1 cellular context compared by ENCODE assay signal in the genomic region with DNA sequence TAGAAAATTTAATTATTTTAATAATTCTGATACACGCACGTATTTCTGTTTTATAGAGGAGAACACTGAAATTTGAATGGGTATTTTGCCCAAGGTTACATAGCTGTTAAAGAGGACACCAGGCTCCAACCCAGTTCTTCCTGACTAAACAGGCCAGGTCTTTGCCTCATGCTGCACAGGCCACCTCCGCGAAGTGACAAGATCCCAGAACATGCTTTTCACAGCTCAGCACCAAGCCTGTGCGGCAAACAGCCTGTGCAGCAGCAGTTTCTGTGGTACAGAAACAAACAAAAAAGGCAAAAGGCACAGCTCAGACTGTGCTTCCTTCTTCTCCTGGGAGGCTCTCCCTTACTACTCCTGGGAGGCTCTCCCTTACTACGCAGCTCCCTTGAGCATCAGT.
TF ChIP-seq lines count a peak whose summit lies in the region.

No MANE protein-coding gene starts in this region.

TF ChIP-seq in WTC11, 78 proteins besides CTCF, POLR2A, EP300 and RAD21 (continued from another document):
- TF ChIP-seq, protein P1, sequence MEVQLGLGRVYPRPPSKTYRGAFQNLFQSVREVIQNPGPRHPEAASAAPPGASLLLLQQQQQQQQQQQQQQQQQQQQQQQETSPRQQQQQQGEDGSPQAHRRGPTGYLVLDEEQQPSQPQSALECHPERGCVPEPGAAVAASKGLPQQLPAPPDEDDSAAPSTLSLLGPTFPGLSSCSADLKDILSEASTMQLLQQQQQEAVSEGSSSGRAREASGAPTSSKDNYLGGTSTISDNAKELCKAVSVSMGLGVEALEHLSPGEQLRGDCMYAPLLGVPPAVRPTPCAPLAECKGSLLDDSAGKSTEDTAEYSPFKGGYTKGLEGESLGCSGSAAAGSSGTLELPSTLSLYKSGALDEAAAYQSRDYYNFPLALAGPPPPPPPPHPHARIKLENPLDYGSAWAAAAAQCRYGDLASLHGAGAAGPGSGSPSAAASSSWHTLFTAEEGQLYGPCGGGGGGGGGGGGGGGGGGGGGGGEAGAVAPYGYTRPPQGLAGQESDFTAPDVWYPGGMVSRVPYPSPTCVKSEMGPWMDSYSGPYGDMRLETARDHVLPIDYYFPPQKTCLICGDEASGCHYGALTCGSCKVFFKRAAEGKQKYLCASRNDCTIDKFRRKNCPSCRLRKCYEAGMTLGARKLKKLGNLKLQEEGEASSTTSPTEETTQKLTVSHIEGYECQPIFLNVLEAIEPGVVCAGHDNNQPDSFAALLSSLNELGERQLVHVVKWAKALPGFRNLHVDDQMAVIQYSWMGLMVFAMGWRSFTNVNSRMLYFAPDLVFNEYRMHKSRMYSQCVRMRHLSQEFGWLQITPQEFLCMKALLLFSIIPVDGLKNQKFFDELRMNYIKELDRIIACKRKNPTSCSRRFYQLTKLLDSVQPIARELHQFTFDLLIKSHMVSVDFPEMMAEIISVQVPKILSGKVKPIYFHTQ (CRISPR knock-in tag; IDR thresholded peaks at IDR 0.05): no peak
- no peak for TF ChIP-seq OVOL2 (CRISPR knock-in tag; IDR thresholded peaks at IDR 0.05; ENCODE audit: borderline replicate concordance)
- TF ChIP-seq, protein P2, sequence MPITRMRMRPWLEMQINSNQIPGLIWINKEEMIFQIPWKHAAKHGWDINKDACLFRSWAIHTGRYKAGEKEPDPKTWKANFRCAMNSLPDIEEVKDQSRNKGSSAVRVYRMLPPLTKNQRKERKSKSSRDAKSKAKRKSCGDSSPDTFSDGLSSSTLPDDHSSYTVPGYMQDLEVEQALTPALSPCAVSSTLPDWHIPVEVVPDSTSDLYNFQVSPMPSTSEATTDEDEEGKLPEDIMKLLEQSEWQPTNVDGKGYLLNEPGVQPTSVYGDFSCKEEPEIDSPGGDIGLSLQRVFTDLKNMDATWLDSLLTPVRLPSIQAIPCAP (CRISPR knock-in tag; IDR thresholded peaks at IDR 0.05): no peak
- TF ChIP-seq TEAD4 (CRISPR knock-in tag; IDR thresholded peaks at IDR 0.05): no peak
- no peak for TF ChIP-seq NR1H2 (CRISPR knock-in tag; IDR thresholded peaks at IDR 0.05)
- TF ChIP-seq CREM (CRISPR knock-in tag; IDR thresholded peaks at IDR 0.05): no peak
- TF ChIP-seq ATF1 (CRISPR knock-in tag; IDR thresholded peaks at IDR 0.05): no peak
- TF ChIP-seq, protein P3, sequence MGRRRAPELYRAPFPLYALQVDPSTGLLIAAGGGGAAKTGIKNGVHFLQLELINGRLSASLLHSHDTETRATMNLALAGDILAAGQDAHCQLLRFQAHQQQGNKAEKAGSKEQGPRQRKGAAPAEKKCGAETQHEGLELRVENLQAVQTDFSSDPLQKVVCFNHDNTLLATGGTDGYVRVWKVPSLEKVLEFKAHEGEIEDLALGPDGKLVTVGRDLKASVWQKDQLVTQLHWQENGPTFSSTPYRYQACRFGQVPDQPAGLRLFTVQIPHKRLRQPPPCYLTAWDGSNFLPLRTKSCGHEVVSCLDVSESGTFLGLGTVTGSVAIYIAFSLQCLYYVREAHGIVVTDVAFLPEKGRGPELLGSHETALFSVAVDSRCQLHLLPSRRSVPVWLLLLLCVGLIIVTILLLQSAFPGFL (CRISPR knock-in tag; IDR thresholded peaks at IDR 0.05; ENCODE audit: borderline replicate concordance): no peak
